In the genomic region with DNA sequence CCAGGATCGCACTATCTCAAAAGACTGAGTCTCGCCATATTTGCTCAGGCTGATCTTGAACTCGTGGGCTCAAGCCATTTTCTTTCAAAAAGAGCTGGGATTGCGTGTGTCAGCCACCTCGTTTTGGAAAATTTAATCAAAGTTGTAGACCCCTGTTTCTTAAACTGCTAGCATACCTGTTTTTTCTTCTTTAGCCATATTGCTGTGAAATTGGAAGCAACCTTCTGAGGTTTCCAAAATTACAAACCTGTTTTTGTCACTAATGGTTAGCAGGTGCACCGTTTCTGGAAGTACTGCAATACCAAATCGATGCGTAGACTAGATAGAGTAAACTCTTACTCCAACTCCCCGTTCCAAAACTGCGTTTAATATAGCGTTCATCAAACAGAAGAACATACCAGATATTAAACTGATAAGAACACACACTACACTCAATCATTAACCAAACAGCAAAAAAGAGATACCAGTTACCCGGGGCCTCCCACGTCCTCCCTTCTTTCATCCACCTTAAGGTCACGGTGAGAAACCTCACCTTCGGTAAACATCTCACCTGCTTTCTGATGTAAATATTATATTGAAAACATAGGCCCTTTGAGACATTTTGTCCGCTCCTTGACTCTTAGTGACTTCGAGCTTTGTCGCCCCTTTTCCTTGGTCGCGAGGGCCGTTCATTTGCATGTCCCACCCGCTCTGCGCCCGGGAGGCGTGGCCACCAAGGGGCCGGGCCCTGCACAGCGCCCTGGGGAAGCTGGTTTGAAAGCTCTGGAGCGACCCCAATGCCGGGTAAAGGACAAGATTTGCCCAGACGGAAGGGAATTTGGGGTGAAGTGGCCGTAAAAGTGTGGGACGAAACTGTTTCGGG, we compare ENCODE assay signal across 8 cellular contexts. TPM values are rescaled to one million over a fixed set of nuclear protein-coding genes. Genes with fewer than 3 reads are reported as not detected.
DNase-seq lines count a peak whose midpoint lies in the region; ATAC-seq and TF ChIP-seq lines count a peak whose summit lies in the region.

A gene (minus strand): TSS at position 462 of the 862 bp plus-strand sequence.

- H3K9ac ChIP-seq in HUES64 (ENCODE audit: low read depth, low read length), result peak within 1 kb of the TSS; percentile 98

- peak; percentile 84 for ATAC-seq in GM21423 (IDR thresholded peaks at IDR 0.05; ENCODE audit: unreplicated experiment)
- peak; percentile 90 for ATAC-seq in stimulated activated naive CD8-positive, alpha-beta T cell treated with anti-CD3 and anti-CD28 coated beads, Interleukin-15, Interleukin-2, amounts not matched to agents 100 U/mL and 50 U/mL, for 24 hours

- H3K27me3 Mint-ChIP-seq in Caco-2 (ENCODE audit: insufficient read depth, unreplicated experiment) (peaks cover 3% of the 10 kb centered on the region), nephron (ENCODE audit: low read depth) (peaks cover 7% of the 10 kb centered on the region)

- H3K9me3 Mint-ChIP-seq in Caco-2 (ENCODE audit: unreplicated experiment) (no peaks in the 10 kb centered on the region), nephron (no peaks in the 10 kb centered on the region)

- no peaks in the 10 kb centered on the region for H3K9me3 ChIP-seq in Caco-2
- H3K9me3 ChIP-seq in HUES64 (ENCODE audit: insufficient read depth, low read depth, low read length), result peaks cover 4% of the 10 kb centered on the region; the same call in 1 of the 2 replicates

- TF ChIP-seq CTCF in Caco-2 (IDR thresholded peaks at IDR 0.05; ENCODE audit: insufficient read depth in 1 of 2, low read depth in 1 of 2, low read length in 1 of 2, severe bottlenecking in 1 of 2, unreplicated experiment in 1 of 2), result no peak
- no peak for TF ChIP-seq CTCF in nephron (IDR thresholded peaks at IDR 0.05; ENCODE audit: unreplicated experiment in 3 of 3)

- H3K27ac ChIP-seq in HUES64 (ENCODE audit: low read depth, low read length), result peak within 1 kb of the TSS; percentile 93

- H3K4me3 ChIP-seq in Caco-2 (ENCODE audit: low read depth, low read length), result peak within 1 kb of the TSS; percentile 92
- H3K4me3 ChIP-seq in HUES64 (ENCODE audit: low read length), result peak within 1 kb of the TSS; percentile 86

- H3K36me3 Mint-ChIP-seq in Caco-2 (ENCODE audit: insufficient read depth, unreplicated experiment) (peaks cover 19% of the 10 kb centered on the region), nephron (ENCODE audit: low read depth) (no peaks in the 10 kb centered on the region)

- BruUV-seq in Caco-2 (replicated peaks; lab: Mats Ljungman, UMichigan), result TSS peak; percentile 100

- DNase-seq in Caco-2, result peak; percentile 86 to 87
- DNase-seq in activated T-helper 1 cell treated with anti-CD3 and anti-CD28 coated beads, Interleukin-2, amount 50 U/mL, for 16 hours (ENCODE audit: low read depth in 1 of 2, low spot score in 1 of 2), result peak; percentile 58
- peak; percentile 88 for DNase-seq in fibroblast of the conjunctiva (ENCODE audit: low read depth)
- DNase-seq in stimulated activated naive CD8-positive, alpha-beta T cell treated with anti-CD3 and anti-CD28 coated beads, Interleukin-15, Interleukin-2, amounts not matched to agents 100 U/mL and 50 U/mL, for 24 hours, result peak; percentile 81

- H3K4me1 Mint-ChIP-seq in Caco-2 (ENCODE audit: low read depth, unreplicated experiment) (peaks cover 15% of the 10 kb centered on the region), nephron (peaks cover 25% of the 10 kb centered on the region)

- CTCF ChIA-PET in Caco-2 (lab: Charles Lee), result interaction anchor here (0.7 kb wide), 1 partner anchor 14 kb away, joined by 5 read pairs; no protein-coding TSS in a partner anchor

- POLR2A ChIA-PET in Caco-2 (lab: Charles Lee), result no interaction called here

- intact Hi-C loops in Caco-2 (cut with micrococcal nuclease; ENCODE audit: unreplicated experiment), result loop anchor here (1.0 to 2.0 kb wide), 3 partner anchors 39 to 170 kb away; a partner anchor contains a TSS

- H3K27me3 ChIP-seq in Caco-2 (replicated peaks; ENCODE audit: control insufficient read depth, insufficient read depth, low read length) (no peaks in the 10 kb centered on the region), HUES64 (ENCODE audit: insufficient read depth, low read length) (peaks cover 4% of the 10 kb centered on the region; the same call in 1 of the 2 replicates)

- no peaks in the 10 kb centered on the region; the same call in 1 of the 2 replicates for H3K4me1 ChIP-seq in Caco-2
- H3K4me1 ChIP-seq in HUES64 (ENCODE audit: insufficient read depth, low read length), result peaks cover 7% of the 10 kb centered on the region; the same call in 1 of the 2 replicates

- H3K36me3 ChIP-seq in Caco-2 (ENCODE audit: control insufficient read depth, insufficient read depth, low read length) (no peaks in the 10 kb centered on the region), HUES64 (ENCODE audit: insufficient read depth, low read length) (no peaks in the 10 kb centered on the region)

- 3% methylated on average over 33 of the region's 33 CpGs for WGBS in HUES64

- H3K4me3 Mint-ChIP-seq in Caco-2 (ENCODE audit: unreplicated experiment) (peak within 1 kb of the TSS; percentile 83), nephron (peak within 1 kb of the TSS; percentile 95 to 100 (median 95))

- H3K27ac Mint-ChIP-seq in Caco-2 (ENCODE audit: unreplicated experiment), result peak within 1 kb of the TSS; percentile 99
- H3K27ac Mint-ChIP-seq in nephron, result peak within 1 kb of the TSS; percentile 99 to 100 (median 99)

TF ChIP-seq in PFSK-1, 5 proteins besides CTCF, POLR2A, EP300 and RAD21:
- TF ChIP-seq FOXP2 (optimal IDR thresholded peaks at IDR 0.05; ENCODE audit: borderline replicate concordance, extremely low read depth, extremely low read length, insufficient read depth) (no peak), SIN3A (IDR thresholded peaks at IDR 0.05; ENCODE audit: borderline replicate concordance, insufficient read depth, low read length) (no peak), POLR2AphosphoS5 (IDR thresholded peaks at IDR 0.05; ENCODE audit: low read depth, low read length) (peak; percentile 47; the same call in 1 of the 2 replicates), TAF1 (IDR thresholded peaks at IDR 0.05; ENCODE audit: borderline replicate concordance, insufficient read depth, low read length) (no peak)
- TF ChIP-seq, protein P1, sequence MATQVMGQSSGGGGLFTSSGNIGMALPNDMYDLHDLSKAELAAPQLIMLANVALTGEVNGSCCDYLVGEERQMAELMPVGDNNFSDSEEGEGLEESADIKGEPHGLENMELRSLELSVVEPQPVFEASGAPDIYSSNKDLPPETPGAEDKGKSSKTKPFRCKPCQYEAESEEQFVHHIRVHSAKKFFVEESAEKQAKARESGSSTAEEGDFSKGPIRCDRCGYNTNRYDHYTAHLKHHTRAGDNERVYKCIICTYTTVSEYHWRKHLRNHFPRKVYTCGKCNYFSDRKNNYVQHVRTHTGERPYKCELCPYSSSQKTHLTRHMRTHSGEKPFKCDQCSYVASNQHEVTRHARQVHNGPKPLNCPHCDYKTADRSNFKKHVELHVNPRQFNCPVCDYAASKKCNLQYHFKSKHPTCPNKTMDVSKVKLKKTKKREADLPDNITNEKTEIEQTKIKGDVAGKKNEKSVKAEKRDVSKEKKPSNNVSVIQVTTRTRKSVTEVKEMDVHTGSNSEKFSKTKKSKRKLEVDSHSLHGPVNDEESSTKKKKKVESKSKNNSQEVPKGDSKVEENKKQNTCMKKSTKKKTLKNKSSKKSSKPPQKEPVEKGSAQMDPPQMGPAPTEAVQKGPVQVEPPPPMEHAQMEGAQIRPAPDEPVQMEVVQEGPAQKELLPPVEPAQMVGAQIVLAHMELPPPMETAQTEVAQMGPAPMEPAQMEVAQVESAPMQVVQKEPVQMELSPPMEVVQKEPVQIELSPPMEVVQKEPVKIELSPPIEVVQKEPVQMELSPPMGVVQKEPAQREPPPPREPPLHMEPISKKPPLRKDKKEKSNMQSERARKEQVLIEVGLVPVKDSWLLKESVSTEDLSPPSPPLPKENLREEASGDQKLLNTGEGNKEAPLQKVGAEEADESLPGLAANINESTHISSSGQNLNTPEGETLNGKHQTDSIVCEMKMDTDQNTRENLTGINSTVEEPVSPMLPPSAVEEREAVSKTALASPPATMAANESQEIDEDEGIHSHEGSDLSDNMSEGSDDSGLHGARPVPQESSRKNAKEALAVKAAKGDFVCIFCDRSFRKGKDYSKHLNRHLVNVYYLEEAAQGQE (IDR thresholded peaks at IDR 0.05; ENCODE audit: insufficient read depth in 1 of 2, low read depth in 2 of 2, low read length in 2 of 2), result no peak

RNA-seq across cellular contexts. Expression of the gene that starts here (rescaled TPM):
- total RNA-seq in Caco-2 (2022), result 18.6 and 19.4 TPM in 2 replicates
- 37.0 TPM for polyA plus RNA-seq in HUES64 (2013, experiment 1 of 2)
- 49.6 TPM for polyA plus RNA-seq in HUES64 (2013, experiment 2 of 2)
- polyA plus RNA-seq in PFSK-1 (2012; ENCODE audit: insufficient read length, low read depth), result not detected

Comparison
In these comparisons a context has a peak if more than half of its experiments do, and no peak if none do; other contexts are left out.
1. Peak in every context shown above with its lines: DNase-seq, ATAC-seq, H3K4me3 ChIP-seq and H3K27ac ChIP-seq.